ENCODE assay signal across 2 cellular contexts in genomic region chr2:62559582-62559981, GRCh38.
TF ChIP-seq lines count a peak whose summit lies in the region.

No MANE protein-coding gene starts in this region.

TF ChIP-seq in HepG2, 621 proteins besides CTCF, POLR2A, EP300 and RAD21 (continued from another document):
- TF ChIP-seq MAFK (conservative IDR thresholded peaks at IDR 0.05 in 1 of 2, IDR thresholded peaks at IDR 0.05 in 1 of 2; ENCODE audit: low read length in 2 of 2), result peak; percentile 89 to 94
- no peak for TF ChIP-seq CREBL2 (CRISPR knock-in tag; IDR thresholded peaks at IDR 0.05; ENCODE audit: borderline replicate concordance)
- peak; percentile 88 for TF ChIP-seq MAFF (IDR thresholded peaks at IDR 0.05; ENCODE audit: low read depth, low read length)
- no peak for TF ChIP-seq GMEB1 (CRISPR knock-in tag; IDR thresholded peaks at IDR 0.05; ENCODE audit: borderline replicate concordance)

TF ChIP-seq in HCT116, 20 proteins besides CTCF, POLR2A, EP300 and RAD21 (continued from another document):
- TF ChIP-seq TCF7L2 (IDR thresholded peaks at IDR 0.05; ENCODE audit: borderline replicate concordance, extremely low read depth, insufficient read depth, insufficient read length) (no peak), ZFX (IDR thresholded peaks at IDR 0.05) (no peak), YY1 (IDR thresholded peaks at IDR 0.05; ENCODE audit: extremely low read depth, insufficient replicate concordance, low read depth, low read length) (no peak), CEBPB (IDR thresholded peaks at IDR 0.05; ENCODE audit: low read depth) (no peak), EGR1 (IDR thresholded peaks at IDR 0.05; ENCODE audit: low read depth) (no peak), FOSL1 (IDR thresholded peaks at IDR 0.05; ENCODE audit: low read depth) (no peak), CBX3 (IDR thresholded peaks at IDR 0.05; ENCODE audit: low read depth) (no peak), EZH2 (IDR thresholded peaks at IDR 0.05) (no peak), ELF1 (IDR thresholded peaks at IDR 0.05; ENCODE audit: borderline replicate concordance, low read depth) (no peak), ZNF274 (IDR thresholded peaks at IDR 0.05; ENCODE audit: low read depth, low read length) (no peak), REST (IDR thresholded peaks at IDR 0.05; ENCODE audit: low read depth) (no peak)
TF ChIP-seq in HCT116: peak in this region for 0.
